8 cellular contexts compared by ENCODE assay signal in genomic region chr5:147234098-147234824, GRCh38. TPM values are rescaled to one million over a fixed set of nuclear protein-coding genes. Genes with fewer than 3 reads are reported as not detected.
DNase-seq lines count a peak whose midpoint lies in the region; ATAC-seq and TF ChIP-seq lines count a peak whose summit lies in the region.

No MANE protein-coding gene starts in this region.

- H3K4me3 ChIP-seq in BE2C (ENCODE audit: low read depth, low read length) (peak overlapping the region; percentile 69), RWPE2 (ENCODE audit: severe bottlenecking) (peak overlapping the region; percentile 19), foreskin fibroblast (ENCODE audit: low read depth in 1 of 2, low read length in 2 of 2) (peak overlapping the region; percentile 13 to 52), mucosa of descending colon (no peak overlapping the region)

- H3K36me3 Mint-ChIP-seq in T-helper 2 cell treated with Interferon-gamma antibody and Interleukin-4, amounts not matched to agents 5 μg/mL and 100 μg/mL, for 36 hours (ENCODE audit: low read depth) = no peaks in the 10 kb centered on the region
- H3K36me3 Mint-ChIP-seq in immature natural killer cell = no peaks in the 10 kb centered on the region

- H3K27me3 Mint-ChIP-seq in T-helper 2 cell treated with Interferon-gamma antibody and Interleukin-4, amounts not matched to agents 5 μg/mL and 100 μg/mL, for 36 hours (ENCODE audit: low read depth) = peaks cover 19% of the 10 kb centered on the region
- H3K27me3 Mint-ChIP-seq in immature natural killer cell (ENCODE audit: low read depth in 3 of 3) = peaks cover 6 to 19% (median 10%) of the 10 kb centered on the region in 3 donors

- H3K9me3 Mint-ChIP-seq in T-helper 2 cell treated with Interferon-gamma antibody and Interleukin-4, amounts not matched to agents 5 μg/mL and 100 μg/mL, for 36 hours = no peaks in the 10 kb centered on the region
- no peaks in the 10 kb centered on the region for H3K9me3 Mint-ChIP-seq in immature natural killer cell

- no peak for DNase-seq in BE2C
- DNase-seq in RWPE2 (ENCODE audit: low spot score) = no peak
- DNase-seq in foreskin fibroblast = peak in 1 of 2 donors; percentile 4
- DNase-seq in omental fat pad (ENCODE audit: low spot score) = no peak
- DNase-seq in T-helper 2 cell treated with Interferon-gamma antibody and Interleukin-4, amounts not matched to agents 5 μg/mL and 100 μg/mL, for 36 hours (ENCODE audit: low spot score) = no peak
- no peak for DNase-seq in immature natural killer cell
- DNase-seq in OCI-M1 (lab: John Stamatoyannopoulos, UW) = no peak
- DNase-seq in mucosa of descending colon = no peak

- no peak overlapping the region for H3K27ac Mint-ChIP-seq in T-helper 2 cell treated with Interferon-gamma antibody and Interleukin-4, amounts not matched to agents 5 μg/mL and 100 μg/mL, for 36 hours
- no peak overlapping the region for H3K27ac Mint-ChIP-seq in immature natural killer cell

- ATAC-seq in RWPE2 (ENCODE audit: low read depth) (peak; percentile 23), omental fat pad (ENCODE audit: low FRiP score) (peak; percentile 58), mucosa of descending colon (no peak)

- intact Hi-C loops in mucosa of descending colon (cut with DNase I, micrococcal nuclease) = no loop called here

- H3K4me1 ChIP-seq in BE2C (no peaks in the 10 kb centered on the region), RWPE2 (ENCODE audit: insufficient read depth, poor library complexity, severe bottlenecking) (no peaks in the 10 kb centered on the region), mucosa of descending colon (ENCODE audit: low read depth) (peaks cover 8% of the 10 kb centered on the region)

- no peaks in the 10 kb centered on the region for H3K4me1 Mint-ChIP-seq in T-helper 2 cell treated with Interferon-gamma antibody and Interleukin-4, amounts not matched to agents 5 μg/mL and 100 μg/mL, for 36 hours (ENCODE audit: low read depth)
- H3K4me1 Mint-ChIP-seq in immature natural killer cell = peaks cover 3 to 5% of the 10 kb centered on the region in 2 donors

- H3K27me3 ChIP-seq in BE2C = peaks cover 4% of the 10 kb centered on the region
- peaks cover 59% of the 10 kb centered on the region for H3K27me3 ChIP-seq in RWPE2 (ENCODE audit: insufficient read depth, poor library complexity, severe bottlenecking)

- no peak overlapping the region for H3K4me3 Mint-ChIP-seq in T-helper 2 cell treated with Interferon-gamma antibody and Interleukin-4, amounts not matched to agents 5 μg/mL and 100 μg/mL, for 36 hours
- peak overlapping the region in 2 of 5 donors; percentile 20 to 60 for H3K4me3 Mint-ChIP-seq in immature natural killer cell

- TF ChIP-seq CTCF in BE2C (IDR thresholded peaks at IDR 0.05; ENCODE audit: low read depth, low read length) (no peak), RWPE2 (IDR thresholded peaks at IDR 0.05; ENCODE audit: poor library complexity, severe bottlenecking) (no peak), foreskin fibroblast (IDR thresholded peaks at IDR 0.05; ENCODE audit: low read depth, low read length) (no peak), omental fat pad (IDR thresholded peaks at IDR 0.05) (no peak), mucosa of descending colon (IDR thresholded peaks at IDR 0.05) (no peak)

- H3K9me3 ChIP-seq in BE2C = no peaks in the 10 kb centered on the region
- no peaks in the 10 kb centered on the region for H3K9me3 ChIP-seq in RWPE2 (ENCODE audit: severe bottlenecking)
- H3K9me3 ChIP-seq in mucosa of descending colon = no peaks in the 10 kb centered on the region

- H3K36me3 ChIP-seq in BE2C (no peaks in the 10 kb centered on the region), RWPE2 (ENCODE audit: low read depth) (no peaks in the 10 kb centered on the region), mucosa of descending colon (ENCODE audit: low read depth) (no peaks in the 10 kb centered on the region)

- H3K27ac ChIP-seq in RWPE2 (ENCODE audit: poor library complexity, severe bottlenecking) = no peak overlapping the region

RNA-seq across cellular contexts. Expression of gene STK32A, which starts 0.6 kb away (rescaled TPM):
- 2.9 TPM for polyA plus RNA-seq in BE2C (2012; ENCODE audit: insufficient read depth, insufficient read length, low read depth)
- total RNA-seq in omental fat pad (10 to 100 TPM in 1 of 4 donors, 1 to 10 TPM in 2, under 1 TPM in 1; 0.48 to 12.3 (median 4.9) TPM), mucosa of descending colon (1 to 10 TPM in 1 of 3 donors, under 1 TPM in 2; 0.43 to 4.0 (median 0.65) TPM)
- polyA plus RNA-seq in immature natural killer cell = not detected
